23 cellular contexts compared by ENCODE assay signal in genomic region chr12:120699553-120699952, GRCh38. TPM values are rescaled to one million over a fixed set of nuclear protein-coding genes. Genes with fewer than 3 reads are reported as not detected.
"Had no signal": no experiment of that assay in that cellular context is flagged by ENCODE, and none has a peak within 500 bp of the region (broad histone marks: within the 10 kb centered on the region; RNA-seq: fewer than 3 reads in every experiment).

No MANE protein-coding gene starts in this region.

- H3K9me3 ChIP-seq: esophagus muscularis mucosa, lower lobe of right lung, mucosa of descending colon, thoracic aorta, upper lobe of left lung had no signal

- H3K4me1 Mint-ChIP-seq: activated CD4-positive, alpha-beta T cell treated with anti-CD3 and anti-CD28 coated beads for 36 hours; activated T-helper 17 cell treated with anti-CD3 and anti-CD28 coated beads, Interleukin-2, amount 50 U/mL, for 72 hours had no signal

- H3K27me3 Mint-ChIP-seq: activated B cell treated with CpG ODN at 0.5 μM for 24 hours; activated CD4-positive, alpha-beta T cell treated with anti-CD3 and anti-CD28 coated beads for 36 hours; activated T-cell treated with anti-CD3 and anti-CD28 coated beads, Interleukin-2, amount 50 U/mL, for 24 hours; activated T-helper 17 cell treated with anti-CD3 and anti-CD28 coated beads, Interleukin-2, amount 50 U/mL, for 72 hours; central memory CD8-positive, alpha-beta T cell; effector memory CD8-positive, alpha-beta T cell; naive B cell; progenitor cell of endocrine pancreas; stimulated activated naive B cell treated with anti-CD40 and anti-IgM and Interleukin-4, amounts not matched to agents 10 μg/mL and 1 μg/mL and 100 μg/mL, for 72 hours had no signal

- H3K4me3 ChIP-seq: dorsolateral prefrontal cortex, esophagus muscularis mucosa, lower lobe of right lung, mucosa of descending colon, thoracic aorta, upper lobe of left lung had no signal

- H3K27ac Mint-ChIP-seq: activated B cell treated with CpG ODN at 0.5 μM for 24 hours; activated CD4-positive, alpha-beta T cell treated with anti-CD3 and anti-CD28 coated beads for 36 hours; progenitor cell of endocrine pancreas; stimulated activated naive B cell treated with anti-CD40 and anti-IgM and Interleukin-4, amounts not matched to agents 10 μg/mL and 1 μg/mL and 100 μg/mL, for 72 hours had no signal

- DNase-seq: activated B cell treated with CpG ODN at 0.5 μM for 24 hours; activated CD4-positive, alpha-beta T cell treated with anti-CD3 and anti-CD28 coated beads for 36 hours; activated CD4-positive, alpha-beta T cell treated with anti-CD3 and anti-CD28 coated beads, Interleukin-2, amount 50 U/mL, for 4 hours; activated CD8-positive, alpha-beta memory T cell treated with anti-CD3 and anti-CD28 coated beads for 24 hours; activated CD8-positive, alpha-beta memory T cell treated with anti-CD3 and anti-CD28 coated beads, Interleukin-2, amount 50 U/mL, for 4 hours; activated T-cell treated with anti-CD3 and anti-CD28 coated beads, Interleukin-2, amount 50 U/mL, for 24 hours; dorsolateral prefrontal cortex; effector memory CD8-positive, alpha-beta T cell; lower lobe of right lung; mesendoderm; mucosa of descending colon; naive B cell; stimulated activated naive B cell treated with anti-CD40 and anti-IgM and Interleukin-4, amounts not matched to agents 10 μg/mL and 1 μg/mL and 100 μg/mL, for 72 hours; T-helper 9 cell; upper lobe of left lung had no signal

- H3K27ac ChIP-seq: esophagus muscularis mucosa, thoracic aorta had no signal

- H3K4me3 Mint-ChIP-seq: activated B cell treated with CpG ODN at 0.5 μM for 24 hours; activated CD4-positive, alpha-beta T cell treated with anti-CD3 and anti-CD28 coated beads for 36 hours; activated T-cell treated with anti-CD3 and anti-CD28 coated beads, Interleukin-2, amount 50 U/mL, for 24 hours; activated T-helper 17 cell treated with anti-CD3 and anti-CD28 coated beads, Interleukin-2, amount 50 U/mL, for 72 hours; central memory CD8-positive, alpha-beta T cell; effector memory CD8-positive, alpha-beta T cell; neural crest cell; stimulated activated naive B cell treated with anti-CD40 and anti-IgM and Interleukin-4, amounts not matched to agents 10 μg/mL and 1 μg/mL and 100 μg/mL, for 72 hours had no signal

- H3K9me3 Mint-ChIP-seq: activated B cell treated with CpG ODN at 0.5 μM for 24 hours; activated naive CD4-positive, alpha-beta T cell treated with anti-CD3 and anti-CD28 coated beads, Interleukin-2, amount 50 U/mL, for 72 hours; activated T-cell treated with anti-CD3 and anti-CD28 coated beads, Interleukin-2, amount 50 U/mL, for 24 hours; activated T-helper 17 cell treated with anti-CD3 and anti-CD28 coated beads, Interleukin-2, amount 50 U/mL, for 72 hours; central memory CD8-positive, alpha-beta T cell; effector memory CD8-positive, alpha-beta T cell; naive B cell; neural crest cell; stimulated activated naive B cell treated with anti-CD40 and anti-IgM and Interleukin-4, amounts not matched to agents 10 μg/mL and 1 μg/mL and 100 μg/mL, for 72 hours had no signal

- H3K27me3 ChIP-seq: dorsolateral prefrontal cortex, esophagus muscularis mucosa, upper lobe of left lung had no signal

RNA-seq across cellular contexts. Expression of gene CABP1, which starts 59.1 kb away (rescaled TPM):
- total RNA-seq: osteoblast had no signal
